ENCODE assay signal across 27 cellular contexts in genomic region chr17:10793256-10793655, GRCh38. TPM values are rescaled to one million over a fixed set of nuclear protein-coding genes. Genes with fewer than 3 reads are reported as not detected.
"Had no signal": no experiment of that assay in that cellular context is flagged by ENCODE, and none has a peak within 500 bp of the region (broad histone marks: within the 10 kb centered on the region; RNA-seq: fewer than 3 reads in every experiment).

No MANE protein-coding gene starts in this region.

- H3K9me3 ChIP-seq: esophagus squamous epithelium, heart right ventricle, lower lobe of right lung, neutrophil, pancreas, testis, tibial artery, upper lobe of left lung had no signal

- H3K36me3 ChIP-seq: esophagus squamous epithelium, heart right ventricle, lower lobe of right lung, neutrophil, pancreas, tibial artery, upper lobe of left lung had no signal

- H3K4me2 ChIP-seq: smooth muscle cell had no signal

- H3K27ac ChIP-seq: heart right ventricle, lower lobe of right lung, neutrophil, pancreas, testis, tibial artery, upper lobe of left lung had no signal

- H3K27me3 ChIP-seq: esophagus squamous epithelium, heart right ventricle, neutrophil, pancreas, testis, tibial artery, upper lobe of left lung had no signal

- DNase-seq: cortex of kidney; effector memory CD8-positive, alpha-beta T cell; erythroblast; esophagus squamous epithelium; foreskin melanocyte; glutamatergic neuron; heart right ventricle; left ventricle myocardium superior; lower lobe of right lung; natural killer cell; pancreas; stimulated activated CD4-positive, alpha-beta T cell treated with anti-CD3 and anti-CD28 coated beads, Interleukin-2, amount 100 ng/mL, for 24 hours; stimulated activated CD4-positive, alpha-beta T cell treated with anti-CD3 and anti-CD28 coated beads, Interleukin-4, amount 100 ng/mL, for 24 hours; stimulated activated naive CD4-positive, alpha-beta T cell treated with Interleukin-2 at 50 U/mL for 16 hours; substantia nigra; testis; tibial artery; upper lobe of left lung had no signal

- H3K4me3 ChIP-seq: esophagus squamous epithelium, heart right ventricle, lower lobe of right lung, pancreas, smooth muscle cell, testis, tibial artery, upper lobe of left lung had no signal

RNA-seq across cellular contexts. Expression of gene TMEM238L, which starts 10.6 kb away (rescaled TPM):
- total RNA-seq: dermis microvascular lymphatic vessel endothelial cell, heart right ventricle, left ventricle myocardium superior, lower lobe of right lung, mesenteric fat pad, natural killer cell, neural crest cell, omental fat pad, posterior vena cava, sciatic nerve, smooth muscle cell, testis, upper lobe of left lung had no signal
- polyA plus RNA-seq: heart right ventricle, keratinocyte, pancreas, smooth muscle cell had no signal

RNA-seq across cellular contexts. Expression of gene PIRT, which starts 44.6 kb away (rescaled TPM):
- total RNA-seq: dermis microvascular lymphatic vessel endothelial cell, esophagus squamous epithelium, heart right ventricle, left ventricle myocardium superior, lower lobe of right lung, mesenteric fat pad, natural killer cell, posterior vena cava, sciatic nerve, smooth muscle cell, upper lobe of left lung had no signal
- polyA plus RNA-seq: heart right ventricle, keratinocyte, smooth muscle cell had no signal
